ENCODE assay signal across 8 cellular contexts in genomic region chr6:75349262-75349984, GRCh38.
DNase-seq lines count a peak whose midpoint lies in the region; ATAC-seq, FAIRE-seq and TF ChIP-seq lines count a peak whose summit lies in the region.

No MANE protein-coding gene starts in this region.

- in situ Hi-C loops in T47D (cut with HindIII; ENCODE audit: low pct_unique_long_range_greater_than_20kb, low sequenced_read_pairs): no loop called here
- in situ Hi-C loops in HepG2 (cut with HindIII; ENCODE audit: extremely low pct_ligation_motif_present, low pct_unique_long_range_greater_than_20kb): no loop called here

- intact Hi-C loops in Right ventricle myocardium superior (cut with DNase I) (no loop called here), cardiac septum (cut with DNase I) (no loop called here), HepG2 (cut with micrococcal nuclease; ENCODE audit: unreplicated experiment) (no loop called here), vagina (cut with DNase I) (no loop called here)

- FAIRE-seq in HepG2 (lab: Jason Lieb, UNC): no peak

- peak overlapping the region in 1 of 3 experiments; percentile 25; a peak in 1 of 6 replicates for H3K4me3 ChIP-seq in HepG2 (replicated peaks in 1 of 3; ENCODE audit: insufficient read depth in 1 of 3, low read depth in 2 of 3, low read length in 3 of 3)
- peak overlapping the region; percentile 19 to 39 for H3K4me3 ChIP-seq in vagina

- H3K27ac ChIP-seq in HepG2 (ENCODE audit: extremely low read length, insufficient read depth, low read length) (no peak overlapping the region), vagina (no peak overlapping the region)

- H3K27me3 ChIP-seq in HepG2 (ENCODE audit: control insufficient read depth in 1 of 2, insufficient read depth in 2 of 2, low read length in 2 of 2): peaks cover 0 to 6% of the 10 kb centered on the region in 2 experiments; a peak in 1 of 5 replicates
- H3K27me3 ChIP-seq in vagina: no peaks in the 10 kb centered on the region

- no peak for TF ChIP-seq RAD21 in HepG2 (CRISPR knock-in tag; IDR thresholded peaks at IDR 0.05)

- peak overlapping the region; percentile 64 for H3K4me2 ChIP-seq in HepG2 (ENCODE audit: low read depth, low read length)

- no peak overlapping the region for H3K9ac ChIP-seq in HepG2 (ENCODE audit: insufficient read depth, low read depth, low read length)

- H4K20me1 ChIP-seq in HepG2 (ENCODE audit: insufficient read depth, low read length): no peaks in the 10 kb centered on the region

- H2AFZ ChIP-seq in HepG2 (ENCODE audit: low read length): no peak overlapping the region

- no peak for TF ChIP-seq POLR2A in HepG2 (IDR thresholded peaks at IDR 0.05; ENCODE audit: insufficient read depth in 1 of 2, low read depth in 2 of 2, low read length in 2 of 2)
- no peak for TF ChIP-seq POLR2A in vagina (IDR thresholded peaks at IDR 0.05)

- ATAC-seq in Right ventricle myocardium superior (ENCODE audit: poor library complexity) (peak; percentile 51), HepG2 (peak; percentile 87), HG03280 (IDR thresholded peaks at IDR 0.05; ENCODE audit: unreplicated experiment) (no peak)

- DNase-seq in Right ventricle myocardium superior: peak; percentile 46
- no peak for DNase-seq in cardiac septum (ENCODE audit: low spot score)
- DNase-seq in T47D (ENCODE audit: low read depth in 1 of 2, low spot score in 1 of 2): peak; percentile 4 to 35
- DNase-seq in HepG2 (ENCODE audit: low spot score): no peak
- no peak for DNase-seq in vagina (ENCODE audit: extremely low spot score in 2 of 2)
- no peak for DNase-seq in activated CD4-positive, CD25-positive, alpha-beta regulatory T cell treated with anti-CD3 and anti-CD28 coated beads, Interleukin-2, amount 50 U/mL, for 72 hours
- DNase-seq in COLO668 (lab: John Stamatoyannopoulos, UW; ENCODE audit: unreplicated experiment): no peak

- POLR2A ChIA-PET in HepG2 (lab: Yijun Ruan, JAX): no interaction called here

- peaks cover 8% of the 10 kb centered on the region for H3K4me1 ChIP-seq in HepG2 (ENCODE audit: insufficient read depth, low read length)
- H3K4me1 ChIP-seq in vagina: peaks cover 5% of the 10 kb centered on the region

- TF ChIP-seq CTCF in HepG2 (CRISPR knock-in tag; IDR thresholded peaks at IDR 0.05) (no peak), vagina (IDR thresholded peaks at IDR 0.05) (no peak)

- H3K79me2 ChIP-seq in HepG2 (ENCODE audit: insufficient read depth, low read length): no peaks in the 10 kb centered on the region

- H3K9me3 ChIP-seq in HepG2 (ENCODE audit: low read length): no peaks in the 10 kb centered on the region
- no peaks in the 10 kb centered on the region for H3K9me3 ChIP-seq in vagina

- TF ChIP-seq EP300 in HepG2 (IDR thresholded peaks at IDR 0.05; ENCODE audit: low read depth in 2 of 2, low read length in 2 of 2) (no peak), HepG2 (CRISPR knock-in tag; IDR thresholded peaks at IDR 0.05; ENCODE audit: borderline replicate concordance) (no peak)

- 7% methylated on average over 11 of the region's 24 CpGs for WGBS in HepG2 (ENCODE audit: low lambda C conversion rate)

- CTCF ChIA-PET in HepG2 (lab: Yijun Ruan, JAX; ENCODE audit: low intra/inter-chr PET ratio, low total read pairs): no interaction called here

- H3K36me3 ChIP-seq in HepG2 (replicated peaks in 1 of 2; ENCODE audit: control insufficient read depth in 1 of 2, insufficient read depth in 2 of 2, low read length in 2 of 2): no peaks in the 10 kb centered on the region
- H3K36me3 ChIP-seq in vagina: no peaks in the 10 kb centered on the region

- no TSS peak for BruUV-seq in HepG2 (replicated peaks; lab: Mats Ljungman, UMichigan)

TF ChIP-seq in HepG2, 621 proteins besides CTCF, POLR2A, EP300 and RAD21:
- TF ChIP-seq ZNF576 (CRISPR knock-in tag; IDR thresholded peaks at IDR 0.05) (no peak), ZNF687 (CRISPR knock-in tag; IDR thresholded peaks at IDR 0.05) (peak; percentile 15; the same call in 1 of the 2 replicates)

Comparison
In these comparisons a context has a peak if more than half of its experiments do, and no peak if none do; other contexts are left out.
1. DNase-seq: peak in Right ventricle myocardium superior (single experiment) and T47D (2 of 2); none in cardiac septum (single experiment), HepG2 (single experiment), vagina (0 of 2), activated CD4-positive, CD25-positive, alpha-beta regulatory T cell treated with anti-CD3 and anti-CD28 coated beads, Interleukin-2, amount 50 U/mL, for 72 hours (single experiment) and COLO668 (single experiment).